ENCODE assay signal across 16 cellular contexts in genomic region chr19:22602631-22603272, GRCh38. TPM values are rescaled to one million over a fixed set of nuclear protein-coding genes. Genes with fewer than 3 reads are reported as not detected.
DNase-seq lines count a peak whose midpoint lies in the region; TF ChIP-seq lines count a peak whose summit lies in the region.
"Had no signal": no experiment of that assay in that cellular context is flagged by ENCODE, and none has a peak within 500 bp of the region (broad histone marks: within the 10 kb centered on the region; RNA-seq: fewer than 3 reads in every experiment).

No MANE protein-coding gene starts in this region.

- no peak overlapping the region for H3K4me3 ChIP-seq in WERI-Rb-1 (ENCODE audit: low read depth, low read length)
- H3K4me3 ChIP-seq in coronary artery, result no peak overlapping the region
- no peak overlapping the region for H3K4me3 ChIP-seq in osteoblast (ENCODE audit: insufficient read depth, low read length)
- H3K4me3 ChIP-seq in breast epithelium, result no peak overlapping the region
- H3K4me3 ChIP-seq in Karpas-422 (ENCODE audit: low read length), result no peak overlapping the region
- H3K4me3 ChIP-seq: GM23338 had no signal

- H3K36me3 ChIP-seq in WERI-Rb-1 (no peaks in the 10 kb centered on the region), osteoblast (ENCODE audit: insufficient read depth, low read length) (no peaks in the 10 kb centered on the region), breast epithelium (no peaks in the 10 kb centered on the region), Karpas-422 (ENCODE audit: insufficient read depth, low read length) (no peaks in the 10 kb centered on the region)

- H3K4me2 ChIP-seq in osteoblast (ENCODE audit: insufficient read depth, low read length) (no peak overlapping the region), Karpas-422 (ENCODE audit: low read depth, low read length, poor library complexity, severe bottlenecking) (no peak overlapping the region)
- H3K4me2 ChIP-seq: GM23338 had no signal

- H3K9me2 ChIP-seq in Karpas-422 (replicated peaks; ENCODE audit: insufficient read depth, low read length), result no peaks in the 10 kb centered on the region

- H3K9me3 ChIP-seq in WERI-Rb-1 (ENCODE audit: severe bottlenecking) (no peaks in the 10 kb centered on the region), osteoblast (ENCODE audit: low read depth, low read length) (peaks cover 3% of the 10 kb centered on the region), breast epithelium (peaks cover 0 to 3% of the 10 kb centered on the region in 2 donors), Karpas-422 (ENCODE audit: low read length) (peaks cover 21% of the 10 kb centered on the region)

- intact Hi-C loops in breast epithelium (cut with DNase I; ENCODE audit: low total_unique reads), result no loop called here

- POLR2A ChIA-PET in activated CD4-positive, alpha-beta T cell treated with anti-CD3 and anti-CD28 coated beads, Interleukin-2, amount 10 ng/mL, durations not matched to agents 7 days and 5 days (lab: Charles Lee), result no interaction called here

- no peak overlapping the region for H3K9ac ChIP-seq in Karpas-422 (ENCODE audit: low read length)

- no peak for DNase-seq in WERI-Rb-1
- DNase-seq in coronary artery (ENCODE audit: low spot score), result peak; percentile 61
- DNase-seq in osteoblast (ENCODE audit: insufficient read length, low spot score, missing footprints), result peak; percentile 58
- no peak for DNase-seq in activated CD4-positive, alpha-beta T cell treated with anti-CD3 and anti-CD28 coated beads, Interleukin-2, amount 10 ng/mL, durations not matched to agents 7 days and 5 days
- DNase-seq in breast epithelium (ENCODE audit: low spot score in 2 of 2), result no peak
- DNase-seq in Karpas-422, result no peak
- DNase-seq: C1 segment of cervical spinal cord; Calu3; CD4-positive, alpha-beta memory T cell; COR-L47; DMS53; DMS79 treated with DMSO at 0.1 percent for 48 hours; GF-D8; H9 had no signal

- H3K27me3 ChIP-seq in WERI-Rb-1 (ENCODE audit: insufficient read depth, low read depth, severe bottlenecking), result peaks cover 67% of the 10 kb centered on the region
- no peaks in the 10 kb centered on the region for H3K27me3 ChIP-seq in osteoblast (ENCODE audit: insufficient read depth, low read length)
- peaks cover 0 to 24% of the 10 kb centered on the region in 2 donors for H3K27me3 ChIP-seq in breast epithelium
- H3K27me3 ChIP-seq in Karpas-422 (ENCODE audit: low read length), result no peaks in the 10 kb centered on the region

- H3K27ac ChIP-seq in WERI-Rb-1 (no peak overlapping the region), coronary artery (no peak overlapping the region), osteoblast (ENCODE audit: low read depth, low read length) (no peak overlapping the region), breast epithelium (no peak overlapping the region), Karpas-422 (ENCODE audit: low read length) (no peak overlapping the region)

- no peak overlapping the region for H3K4me3 Mint-ChIP-seq in activated CD4-positive, alpha-beta T cell treated with anti-CD3 and anti-CD28 coated beads, Interleukin-2, amount 10 ng/mL, durations not matched to agents 7 days and 5 days
- H3K4me3 Mint-ChIP-seq: CD4-positive, alpha-beta memory T cell; GM23338; H9 had no signal

- H3K27ac Mint-ChIP-seq in activated CD4-positive, alpha-beta T cell treated with anti-CD3 and anti-CD28 coated beads, Interleukin-2, amount 10 ng/mL, durations not matched to agents 7 days and 5 days, result no peak overlapping the region
- H3K27ac Mint-ChIP-seq: CD4-positive, alpha-beta memory T cell; GM23338; H9 had no signal

- H2AFZ ChIP-seq in osteoblast (ENCODE audit: low read length), result no peak overlapping the region
- H2AFZ ChIP-seq in Karpas-422 (ENCODE audit: low read length), result no peak overlapping the region
- H2AFZ ChIP-seq: GM23338 had no signal

- no peaks in the 10 kb centered on the region for H3K4me1 ChIP-seq in osteoblast (ENCODE audit: insufficient read depth, low read length)
- H3K4me1 ChIP-seq in breast epithelium, result no peaks in the 10 kb centered on the region
- H3K4me1 ChIP-seq in Karpas-422 (ENCODE audit: low read length), result no peaks in the 10 kb centered on the region

- CTCF ChIA-PET in activated CD4-positive, alpha-beta T cell treated with anti-CD3 and anti-CD28 coated beads, Interleukin-2, amount 10 ng/mL, durations not matched to agents 7 days and 5 days (lab: Charles Lee), result no interaction called here

- peaks cover 34% of the 10 kb centered on the region for H3K9me3 Mint-ChIP-seq in activated CD4-positive, alpha-beta T cell treated with anti-CD3 and anti-CD28 coated beads, Interleukin-2, amount 10 ng/mL, durations not matched to agents 7 days and 5 days

- H4K20me1 ChIP-seq in osteoblast (ENCODE audit: insufficient read depth, low read length), result no peaks in the 10 kb centered on the region
- no peaks in the 10 kb centered on the region for H4K20me1 ChIP-seq in Karpas-422 (ENCODE audit: insufficient read depth, low read depth, low read length)

- H3K27me3 Mint-ChIP-seq in activated CD4-positive, alpha-beta T cell treated with anti-CD3 and anti-CD28 coated beads, Interleukin-2, amount 10 ng/mL, durations not matched to agents 7 days and 5 days, result no peaks in the 10 kb centered on the region

- H3K79me2 ChIP-seq in osteoblast (ENCODE audit: insufficient read depth, low read length) (no peaks in the 10 kb centered on the region), Karpas-422 (ENCODE audit: low read length) (no peaks in the 10 kb centered on the region)

- TF ChIP-seq POLR2A in breast epithelium (IDR thresholded peaks at IDR 0.05), result no peak

- peaks cover 2% of the 10 kb centered on the region for H3K36me3 Mint-ChIP-seq in activated CD4-positive, alpha-beta T cell treated with anti-CD3 and anti-CD28 coated beads, Interleukin-2, amount 10 ng/mL, durations not matched to agents 7 days and 5 days (ENCODE audit: low read depth)
- H3K36me3 Mint-ChIP-seq: CD4-positive, alpha-beta memory T cell had no signal

- H3K4me1 Mint-ChIP-seq in activated CD4-positive, alpha-beta T cell treated with anti-CD3 and anti-CD28 coated beads, Interleukin-2, amount 10 ng/mL, durations not matched to agents 7 days and 5 days, result no peaks in the 10 kb centered on the region
- H3K4me1 Mint-ChIP-seq: CD4-positive, alpha-beta memory T cell; GM23338; H9 had no signal

- TF ChIP-seq CTCF in WERI-Rb-1 (IDR thresholded peaks at IDR 0.05; ENCODE audit: low read depth, low read length) (0 out of 2 replicates have a peak, but pooled peaks have one; percentile 27), coronary artery (IDR thresholded peaks at IDR 0.05) (no peak), osteoblast (IDR thresholded peaks at IDR 0.05; ENCODE audit: extremely low read depth, low read depth, low read length) (no peak), breast epithelium (IDR thresholded peaks at IDR 0.05) (no peak)

RNA-seq across cellular contexts. Expression of gene ZNF492, which starts 31.4 kb away (rescaled TPM):
- total RNA-seq in osteoblast (0.29 and 0.36 TPM in 2 replicates), breast epithelium (1 to 10 TPM in 1 of 3 donors, under 1 TPM in 2; 0.32 to 1.2 (median 0.98) TPM)
- total RNA-seq in activated CD4-positive, alpha-beta T cell treated with anti-CD3 and anti-CD28 coated beads, Interleukin-2, amount 10 ng/mL, durations not matched to agents 7 days and 5 days, result 1 to 10 TPM; 2.7 TPM
- not detected in 2 replicates for total RNA-seq in Karpas-422 (2014; rRNA removed; shearing (Covaris generic); ENCODE audit: low replicate concordance)
- total RNA-seq: A673, Calu3, H9 had no signal

Comparison
In these comparisons a context has a peak if more than half of its experiments do, and no peak if none do; other contexts are left out.
1. DNase-seq: peak in coronary artery (single experiment) and osteoblast (single experiment); none in WERI-Rb-1 (single experiment), activated CD4-positive, alpha-beta T cell treated with anti-CD3 and anti-CD28 coated beads, Interleukin-2, amount 10 ng/mL, durations not matched to agents 7 days and 5 days (single experiment), breast epithelium (0 of 2) and Karpas-422 (single experiment).